Comparison of ENCODE assay signal across 10 cellular contexts in genomic region chr16:65123846-65124513, GRCh38. TPM values are rescaled to one million over a fixed set of nuclear protein-coding genes. Genes with fewer than 3 reads are reported as not detected.
DNase-seq lines count a peak whose midpoint lies in the region; FAIRE-seq and TF ChIP-seq lines count a peak whose summit lies in the region.
"Had no signal": no experiment of that assay in that cellular context is flagged by ENCODE, and none has a peak within 500 bp of the region (broad histone marks: within the 10 kb centered on the region; RNA-seq: fewer than 3 reads in every experiment).

No MANE protein-coding gene starts in this region.

- no peak overlapping the region for H2BK5ac ChIP-seq in H1 (ENCODE audit: low read depth, low read length)

- POLR2A ChIA-PET in H1 (lab: Charles Lee; ENCODE audit: partially characterized antibody) = interaction anchor here (0.7 to 2.1 kb wide), 2 partner anchors 102 to 223 kb away, joined by 3 to 15 read pairs; no protein-coding TSS in a partner anchor

- no peak overlapping the region for H2BK15ac ChIP-seq in H1 (ENCODE audit: low read length)

- 30% methylated on average over 18 of the region's 18 CpGs; no CpG with 5 or more reads in 1 of the 2 experiments for WGBS in H1 (ENCODE audit: extremely low coverage in 1 of 2, insufficient coverage in 1 of 2, insufficient read length in 1 of 2, insufficient replicate concordance in 2 of 2, low coverage in 1 of 2, low lambda C conversion rate in 2 of 2, missing lambda C conversion rate in 1 of 2), 2 experiments

- H3K9me3 ChIP-seq in NT2/D1 (ENCODE audit: insufficient read depth, low read length) (no peaks in the 10 kb centered on the region), H1 (ENCODE audit: insufficient read depth in 2 of 2, low read depth in 1 of 2, low read length in 1 of 2) (no peaks in the 10 kb centered on the region), tibial artery (no peaks in the 10 kb centered on the region)

- no peak for TF ChIP-seq RAD21 in H1 (IDR thresholded peaks at IDR 0.05 in 1 of 2, conservative IDR thresholded peaks at IDR 0.05 in 1 of 2; ENCODE audit: low read depth in 2 of 2, low read length in 2 of 2)

- H3K23me2 ChIP-seq in H1 (ENCODE audit: low read depth, low read length) = peaks cover 30% of the 10 kb centered on the region

- H4K8ac ChIP-seq in H1 (ENCODE audit: extremely low read depth, insufficient read depth, low read length) = no peak overlapping the region

- no peak overlapping the region for H3K14ac ChIP-seq in H1 (ENCODE audit: insufficient read length)

- H3K36me3 Mint-ChIP-seq in mesothelial cell of epicardium = no peaks in the 10 kb centered on the region

- FAIRE-seq in H1 (lab: Jason Lieb, UNC) (no peak), H54 (lab: Jason Lieb, UNC) (no peak)

- no peak overlapping the region for H3K56ac ChIP-seq in H1 (replicated peaks; ENCODE audit: insufficient read length, low read depth, low read length)

- intact Hi-C loops in tibial artery (cut with DNase I; ENCODE audit: low total_unique reads) = no loop called here

- H3K4me2 ChIP-seq in H1 (ENCODE audit: insufficient read depth in 1 of 2, low read depth in 2 of 2, low read length in 2 of 2) = peak overlapping the region; percentile 79 to 99

- H3K9ac ChIP-seq in NT2/D1 (ENCODE audit: insufficient read length, low read depth) (peak overlapping the region; percentile 65), H1 (replicated peaks in 1 of 4; ENCODE audit: extremely low read depth in 1 of 4, low read depth in 3 of 4, low read length in 3 of 4) (no peak overlapping the region)

- H3K27ac Mint-ChIP-seq in mesothelial cell of epicardium = peak overlapping the region; percentile 82

- CTCF ChIA-PET in H1 (lab: Charles Lee; ENCODE audit: partially characterized antibody) = interaction anchor here (0.6 to 1.7 kb wide), 4 partner anchors 8 to 458 kb away, joined by 3 to 4 read pairs (median 3); no protein-coding TSS in a partner anchor

- DNase-seq in NT2/D1 (ENCODE audit: low read depth, low spot score) = no peak
- DNase-seq in H1 (ENCODE audit: low read depth in 1 of 2, low spot score in 2 of 2) = no peak
- DNase-seq in mesothelial cell of epicardium (ENCODE audit: low spot score in 2 of 2, unreplicated experiment in 2 of 2) = no peak
- DNase-seq in tibial artery = peak in 1 of 2 donors; percentile 66
- no peak for DNase-seq in CD1c-positive myeloid dendritic cell (ENCODE audit: extremely low spot score)
- no peak for DNase-seq in H54 (ENCODE audit: insufficient read length, low spot score)
- DNase-seq in activated gamma-delta T cell (lab: John Stamatoyannopoulos, UW) = no peak
- DNase-seq: naive thymus-derived CD8-positive, alpha-beta T cell; NCI-H345 had no signal

- H3K27me3 Mint-ChIP-seq in mesothelial cell of epicardium (ENCODE audit: low read depth) = peaks cover 65% of the 10 kb centered on the region

- H3K23ac ChIP-seq in H1 (ENCODE audit: insufficient read length) = no peak overlapping the region

- H3K4ac ChIP-seq in H1 (replicated peaks; ENCODE audit: insufficient read length, low read depth, low read length) = no peak overlapping the region

- H3K79me2 ChIP-seq in H1 (ENCODE audit: control insufficient read depth in 1 of 2, insufficient read depth in 2 of 2, low read length in 2 of 2) = no peaks in the 10 kb centered on the region

- peaks cover 3% of the 10 kb centered on the region for H3K9me3 Mint-ChIP-seq in mesothelial cell of epicardium

- no peak overlapping the region for H2BK20ac ChIP-seq in H1 (ENCODE audit: low read length)

- no peak overlapping the region for H4K5ac ChIP-seq in H1 (ENCODE audit: insufficient read length, low read depth, low read length)

- H3K18ac ChIP-seq in H1 (ENCODE audit: extremely low read depth, low read length) = no peak overlapping the region

- H2AK5ac ChIP-seq in H1 (ENCODE audit: low read depth, low read length) = no peak overlapping the region

- H2AFZ ChIP-seq in H1 (ENCODE audit: low read length) = 0 out of 2 replicates have a peak overlapping the region, but pooled peaks have one; percentile 71

- no peaks in the 10 kb centered on the region for H3K79me1 ChIP-seq in H1 (ENCODE audit: low read depth, low read length)

- no peak for TF ChIP-seq EP300 in H1 (IDR thresholded peaks at IDR 0.05; ENCODE audit: borderline replicate concordance in 1 of 2, low read depth in 2 of 2, low read length in 2 of 2)

- no peak overlapping the region for H3K27ac ChIP-seq in H1 (ENCODE audit: low read depth, low read length)
- peak overlapping the region; percentile 90 to 93 for H3K27ac ChIP-seq in tibial artery
- H3K27ac ChIP-seq: VCaP had no signal

- peaks cover 35% of the 10 kb centered on the region for H3K4me1 Mint-ChIP-seq in mesothelial cell of epicardium

- no peak overlapping the region for H2BK120ac ChIP-seq in H1 (replicated peaks; ENCODE audit: low read depth, low read length)

- H3K4me1 ChIP-seq in NT2/D1 (ENCODE audit: insufficient read depth, insufficient read length) (no peaks in the 10 kb centered on the region), H1 (replicated peaks in 1 of 4; ENCODE audit: control insufficient read depth in 3 of 4, insufficient read depth in 4 of 4, low read length in 3 of 4) (peaks cover 4 to 15% (median 7%) of the 10 kb centered on the region in 4 experiments; a peak in 6 of 7 replicates), tibial artery (peaks cover 0 to 28% (median 10%) of the 10 kb centered on the region in 4 donors)

- H2BK12ac ChIP-seq in H1 (ENCODE audit: low read depth, low read length) = peak overlapping the region; percentile 50; the same call in 1 of the 2 replicates

- H3K27me3 ChIP-seq in NT2/D1 (ENCODE audit: insufficient read depth, insufficient read length) = peaks cover 66% of the 10 kb centered on the region
- peaks cover 21 to 70% (median 54%) of the 10 kb centered on the region in 4 experiments for H3K27me3 ChIP-seq in H1 (replicated peaks in 1 of 4; ENCODE audit: control insufficient read depth in 3 of 4, extremely low read depth in 1 of 4, insufficient read depth in 3 of 4, low read length in 3 of 4)
- no peaks in the 10 kb centered on the region for H3K27me3 ChIP-seq in tibial artery

- no peak overlapping the region for H4K91ac ChIP-seq in H1 (replicated peaks; ENCODE audit: insufficient read length, low read length)

- TF ChIP-seq CTCF in H1 (IDR thresholded peaks at IDR 0.05; ENCODE audit: control extremely low read depth in 1 of 3, insufficient read depth in 1 of 3, low read depth in 1 of 3, low read length in 3 of 3) = no peak
- TF ChIP-seq CTCF in mesothelial cell of epicardium (IDR thresholded peaks at IDR 0.05; ENCODE audit: unreplicated experiment) = no peak
- TF ChIP-seq CTCF in tibial artery (IDR thresholded peaks at IDR 0.05) = no peak

- H4K20me1 ChIP-seq in H1 (replicated peaks in 1 of 2; ENCODE audit: control insufficient read depth in 1 of 2, insufficient read depth in 2 of 2, low read length in 2 of 2) = peaks cover 2 to 4% of the 10 kb centered on the region in 2 experiments

- no peak for TF ChIP-seq POLR2A in H1 (IDR thresholded peaks at IDR 0.05; ENCODE audit: control extremely low read depth in 1 of 2, low read depth in 2 of 2, low read length in 2 of 2)
- no peak for TF ChIP-seq POLR2A in H54 (IDR thresholded peaks at IDR 0.05; ENCODE audit: low read depth, low read length)

- peak overlapping the region; percentile 80 for H3K4me3 Mint-ChIP-seq in mesothelial cell of epicardium
- H3K4me3 Mint-ChIP-seq: naive thymus-derived CD8-positive, alpha-beta T cell had no signal

- H3K36me3 ChIP-seq in NT2/D1 (ENCODE audit: insufficient read depth, insufficient read length, low read length) = peaks cover 2% of the 10 kb centered on the region
- no peaks in the 10 kb centered on the region for H3K36me3 ChIP-seq in H1 (ENCODE audit: control insufficient read depth in 2 of 4, insufficient read depth in 4 of 4, low read length in 3 of 4)
- no peaks in the 10 kb centered on the region for H3K36me3 ChIP-seq in tibial artery

- H3K4me3 ChIP-seq in NT2/D1 (ENCODE audit: insufficient read length, low read depth) (peak overlapping the region; percentile 66), H1 (ENCODE audit: extremely low read depth in 1 of 4, insufficient read depth in 2 of 4, low read depth in 3 of 4, low read length in 4 of 4) (peak overlapping the region; percentile 49 to 76 (median 66); a peak in 7 of 8 replicates), tibial artery (peak overlapping the region; percentile 67 to 78)

TF ChIP-seq in H1, 55 proteins besides CTCF, POLR2A, EP300 and RAD21:
- TF ChIP-seq PHF8 (conservative IDR thresholded peaks at IDR 0.05; ENCODE audit: low read depth, low read length) (no peak), CTBP2 (IDR thresholded peaks at IDR 0.05; ENCODE audit: borderline replicate concordance, insufficient read depth, insufficient read length, low read length) (no peak), SUZ12 (IDR thresholded peaks at IDR 0.05; ENCODE audit: low read length) (peak; percentile 32; the same call in 1 of the 2 replicates)
TF ChIP-seq in H1: peak in this region for 1.

RNA-seq across cellular contexts. Expression of gene CDH11, which starts 2.1 kb away (rescaled TPM):
- 8.4 and 8.7 TPM in 2 replicates for total RNA-seq in H1 (2021; fragmentation: NEBNext Ultra II Directional; extraction: Animal tissue kit (Norgen Biotek cat#: 25700))
- polyA plus RNA-seq in H1 (2011; rRNA removed) = 3.3 and 6.7 TPM in 2 replicates
- 5.5 TPM for polyA plus RNA-seq in H1 (2011; cell fraction: cytosol; rRNA removed)
- polyA plus RNA-seq in H1 (2011; cell fraction: nucleus; rRNA removed) = 8.1 TPM
- polyA plus RNA-seq in H1 (2012, experiment 1 of 2) = 4.9 to 7.7 TPM (median 6.0 TPM) in 4 replicates
- 0.62 TPM for polyA plus RNA-seq in H1 (2012, experiment 2 of 2)
- 2.3 TPM for polyA plus RNA-seq in H1 (2013, experiment 1 of 2)
- polyA plus RNA-seq in H1 (2013, experiment 2 of 2) = 2.3 TPM
- 12.9 and 16.7 TPM in 2 replicates for polyA minus RNA-seq in H1 (2011; rRNA and poly(A)+ RNA removed)
- polyA minus RNA-seq in H1 (2011; cell fraction: cytosol; rRNA and poly(A)+ RNA removed) = 15.4 TPM
- polyA minus RNA-seq in H1 (2011; cell fraction: nucleus; rRNA and poly(A)+ RNA removed) = 16.4 TPM
- 333 to 376 TPM (median 359 TPM) in 3 replicates for total RNA-seq in mesothelial cell of epicardium
- total RNA-seq: naive thymus-derived CD8-positive, alpha-beta T cell had no signal
- polyA plus RNA-seq: naive thymus-derived CD8-positive, alpha-beta T cell had no signal

Comparison
In these comparisons a context has a peak if more than half of its experiments do, and no peak if none do; other contexts are left out.
1. RNA of gene CDH11, which starts 2.1 kb away (total RNA-seq): 333 to 376 TPM in mesothelial cell of epicardium; 8.4 to 8.7 TPM in H1; every median in the first group is over 10 times any median in the second.
2. Peak in every context shown above with its lines, with median percentiles within 50 percentile points of each other: H3K4me3 ChIP-seq.